ENCODE assay signal across 8 cellular contexts in the genomic region with DNA sequence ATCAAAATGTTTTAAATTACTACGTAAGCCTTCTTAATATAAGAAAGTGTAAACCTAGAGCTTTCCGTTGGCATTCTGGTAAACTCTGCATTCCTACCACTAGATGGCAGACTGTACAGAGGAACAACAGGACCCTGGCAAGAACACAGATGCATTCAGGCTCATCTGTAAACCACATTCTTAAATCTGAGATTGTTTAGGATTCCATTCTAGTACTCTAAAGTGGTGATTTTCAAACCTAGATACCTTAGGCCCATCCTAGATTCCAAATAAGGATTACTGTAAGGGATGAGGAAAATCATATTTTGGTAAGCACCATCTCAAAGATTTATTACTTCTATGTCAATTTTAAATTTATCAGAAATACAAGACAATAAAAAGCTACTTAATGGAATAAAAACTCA. TPM values are rescaled to one million over a fixed set of nuclear protein-coding genes. Genes with fewer than 3 reads are reported as not detected.
DNase-seq lines count a peak whose midpoint lies in the region; ATAC-seq and TF ChIP-seq lines count a peak whose summit lies in the region.

No MANE protein-coding gene starts in this region.

- H3K27me3 Mint-ChIP-seq in chondrocyte (ENCODE audit: low read depth), result no peaks in the 10 kb centered on the region

- DNase-seq in AG08395 (ENCODE audit: low spot score), result peak; percentile 77
- peak; percentile 76 for DNase-seq in GM12864 (ENCODE audit: low read depth)
- DNase-seq in NCI-H1092 treated with DMSO at 0.1 percent for 48 hours (lab: John Stamatoyannopoulos, UW), result peak; percentile 87
- DNase-seq in SKM-1 treated with dmso at 0.1 percent for 144 hours (lab: John Stamatoyannopoulos, UW; ENCODE audit: unreplicated experiment), result peak; percentile 81
- DNase-seq in chondrocyte (ENCODE audit: low spot score), result no peak
- DNase-seq in kidney glomerular epithelial cell (lab: John Stamatoyannopoulos, UW), result peak; percentile 90
- DNase-seq in stimulated activated effector memory CD8-positive, alpha-beta T cell treated with anti-CD3 and anti-CD28 coated beads, Interleukin-12 subunit alpha, Interleukin-12 subunit beta, amount 100 ng/mL, for 72 hours (ENCODE audit: low spot score in 2 of 2), result peak; percentile 39 to 65

- no peaks in the 10 kb centered on the region for H3K36me3 Mint-ChIP-seq in chondrocyte (ENCODE audit: low read depth)
- peaks cover 67% of the 10 kb centered on the region for H3K36me3 Mint-ChIP-seq in stimulated activated effector memory CD8-positive, alpha-beta T cell treated with anti-CD3 and anti-CD28 coated beads, Interleukin-12 subunit alpha, Interleukin-12 subunit beta, amount 100 ng/mL, for 72 hours

- no peaks in the 10 kb centered on the region for H3K9me3 Mint-ChIP-seq in chondrocyte (ENCODE audit: low read depth)
- H3K9me3 Mint-ChIP-seq in stimulated activated effector memory CD8-positive, alpha-beta T cell treated with anti-CD3 and anti-CD28 coated beads, Interleukin-12 subunit alpha, Interleukin-12 subunit beta, amount 100 ng/mL, for 72 hours, result no peaks in the 10 kb centered on the region

- TF ChIP-seq CTCF in GM12864 (IDR thresholded peaks at IDR 0.05; ENCODE audit: low read depth, low read length, missing control alignments) (peak; percentile 77), chondrocyte (IDR thresholded peaks at IDR 0.05) (peak; percentile 99)

- H3K27ac Mint-ChIP-seq in chondrocyte (ENCODE audit: unreplicated experiment), result peak overlapping the region; percentile 52
- peak overlapping the region; percentile 72 for H3K27ac Mint-ChIP-seq in stimulated activated effector memory CD8-positive, alpha-beta T cell treated with anti-CD3 and anti-CD28 coated beads, Interleukin-12 subunit alpha, Interleukin-12 subunit beta, amount 100 ng/mL, for 72 hours

- H3K4me3 ChIP-seq in GM12864 (ENCODE audit: low read depth, low read length), result no peak overlapping the region

- peak; percentile 70 for ATAC-seq in HG02678 (IDR thresholded peaks at IDR 0.05; ENCODE audit: unreplicated experiment)
- ATAC-seq in stimulated activated effector memory CD8-positive, alpha-beta T cell treated with anti-CD3 and anti-CD28 coated beads, Interleukin-12 subunit alpha, Interleukin-12 subunit beta, amount 100 ng/mL, for 72 hours, result peak; percentile 77

- H3K4me1 Mint-ChIP-seq in chondrocyte (ENCODE audit: low read depth), result peaks cover 84% of the 10 kb centered on the region
- peaks cover 75% of the 10 kb centered on the region for H3K4me1 Mint-ChIP-seq in stimulated activated effector memory CD8-positive, alpha-beta T cell treated with anti-CD3 and anti-CD28 coated beads, Interleukin-12 subunit alpha, Interleukin-12 subunit beta, amount 100 ng/mL, for 72 hours

- no peak overlapping the region for H3K4me3 Mint-ChIP-seq in chondrocyte (ENCODE audit: unreplicated experiment)
- H3K4me3 Mint-ChIP-seq in stimulated activated effector memory CD8-positive, alpha-beta T cell treated with anti-CD3 and anti-CD28 coated beads, Interleukin-12 subunit alpha, Interleukin-12 subunit beta, amount 100 ng/mL, for 72 hours, result peak overlapping the region; percentile 60

RNA-seq across cellular contexts. Expression of a gene that starts 26.9 kb away (rescaled TPM):
- total RNA-seq in chondrocyte, result 319 to 358 TPM (median 328 TPM) in 3 replicates
